ENCODE assay signal across 17 cellular contexts in the genomic region with DNA sequence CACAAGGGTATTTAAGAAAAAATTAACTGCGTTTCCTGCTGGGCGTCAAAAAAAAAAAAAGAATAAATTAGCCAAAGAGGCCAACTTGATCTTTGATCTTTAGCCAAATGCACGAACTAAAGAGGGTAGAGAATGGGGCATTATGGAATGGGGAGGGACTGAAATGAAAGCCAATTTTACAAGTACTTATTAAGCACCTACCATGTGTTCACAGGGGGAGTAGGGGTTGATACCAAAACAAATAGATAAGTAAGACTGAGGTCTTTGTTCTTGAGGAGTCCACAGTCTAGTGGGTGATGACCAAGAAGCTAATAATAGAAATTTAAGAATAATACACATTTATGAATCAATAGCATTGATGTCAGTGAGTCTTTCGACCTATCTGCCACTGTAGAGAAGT. TPM values are rescaled to one million over a fixed set of nuclear protein-coding genes. Genes with fewer than 3 reads are reported as not detected.
DNase-seq lines count a peak whose midpoint lies in the region; ATAC-seq and TF ChIP-seq lines count a peak whose summit lies in the region.
"Had no signal": no experiment of that assay in that cellular context is flagged by ENCODE, and none has a peak within 500 bp of the region (broad histone marks: within the 10 kb centered on the region; RNA-seq: fewer than 3 reads in every experiment).

No MANE protein-coding gene starts in this region.

- H3K9me3 ChIP-seq in PC-3 (ENCODE audit: low read length) = no peaks in the 10 kb centered on the region
- no peaks in the 10 kb centered on the region for H3K9me3 ChIP-seq in muscle layer of duodenum (ENCODE audit: control insufficient read depth in 1 of 2, low read length in 2 of 2)
- H3K9me3 ChIP-seq in PC-9 (ENCODE audit: insufficient read depth, low read depth) = no peaks in the 10 kb centered on the region
- H3K9me3 ChIP-seq: SJCRH30 had no signal

- H3K4me1 ChIP-seq in PC-3 (ENCODE audit: insufficient read depth, low read length) (peaks cover 8% of the 10 kb centered on the region; the same call in 1 of the 2 replicates), muscle layer of duodenum (ENCODE audit: control insufficient read depth in 1 of 2, insufficient read depth in 2 of 2, low read length in 2 of 2) (no peaks in the 10 kb centered on the region), PC-9 (replicated peaks; ENCODE audit: insufficient read depth) (no peaks in the 10 kb centered on the region)
- H3K4me1 ChIP-seq: SJCRH30 had no signal

- H4K20me1 ChIP-seq in PC-3 (ENCODE audit: low read length) (no peaks in the 10 kb centered on the region), PC-9 (ENCODE audit: insufficient read depth) (no peaks in the 10 kb centered on the region)

- no peak for ATAC-seq in PC-3

- no peaks in the 10 kb centered on the region for H3F3A ChIP-seq in PC-3 (ENCODE audit: low read length, unreplicated experiment)
- no peaks in the 10 kb centered on the region for H3F3A ChIP-seq in PC-9 (ENCODE audit: insufficient read depth, low read depth)

- peak overlapping the region; percentile 62 for H3K27ac ChIP-seq in PC-3 (ENCODE audit: low read length)
- peak overlapping the region; percentile 9 for H3K27ac ChIP-seq in muscle layer of duodenum (ENCODE audit: low read length)
- H3K27ac ChIP-seq in substantia nigra (ENCODE audit: low read depth, low read length, poor library complexity, severe bottlenecking) = no peak overlapping the region
- H3K27ac ChIP-seq in PC-9 = no peak overlapping the region
- H3K27ac ChIP-seq: C4-2B, RWPE1, SJCRH30 had no signal

- H3K4me2 ChIP-seq in PC-3 (ENCODE audit: low read length) (peak overlapping the region; percentile 14; the same call in 1 of the 2 replicates), PC-9 (no peak overlapping the region)

- no peak for TF ChIP-seq CTCF in PC-3 (conservative IDR thresholded peaks at IDR 0.05; ENCODE audit: low read depth, low read length)
- TF ChIP-seq CTCF in PC-9 (conservative IDR thresholded peaks at IDR 0.05) = no peak

- H2AFZ ChIP-seq in PC-3 (ENCODE audit: low read length) (0 out of 2 replicates have a peak overlapping the region, but pooled peaks have one; percentile 0), PC-9 (no peak overlapping the region)

- H3K36me3 ChIP-seq in PC-3 (ENCODE audit: low read depth, low read length) = no peaks in the 10 kb centered on the region
- H3K36me3 ChIP-seq in muscle layer of duodenum (ENCODE audit: control insufficient read depth in 1 of 2, insufficient read depth in 2 of 2, low read length in 2 of 2) = no peaks in the 10 kb centered on the region
- H3K36me3 ChIP-seq in PC-9 (ENCODE audit: low read depth) = no peaks in the 10 kb centered on the region
- H3K36me3 ChIP-seq: SJCRH30 had no signal

- intact Hi-C loops in PC-3 (cut with micrococcal nuclease) (no loop called here), PC-9 (cut with micrococcal nuclease; ENCODE audit: unreplicated experiment) (no loop called here)

- no TSS peak for BruUV-seq in PC-3 (replicated peaks; lab: Mats Ljungman, UMichigan)
- BruUV-seq in PC-9 (replicated peaks; lab: Mats Ljungman, UMichigan) = no TSS peak

- H3K27me3 ChIP-seq in PC-3 (ENCODE audit: low read length) (no peaks in the 10 kb centered on the region), muscle layer of duodenum (ENCODE audit: low read depth, low read length) (no peaks in the 10 kb centered on the region), PC-9 (ENCODE audit: insufficient read depth, low read depth) (no peaks in the 10 kb centered on the region)
- H3K27me3 ChIP-seq: SJCRH30 had no signal

- H3K9ac ChIP-seq in PC-3 (ENCODE audit: low read length) = no peak overlapping the region

- H3K79me2 ChIP-seq in PC-3 (ENCODE audit: low read length) (no peaks in the 10 kb centered on the region), PC-9 (ENCODE audit: low read depth) (no peaks in the 10 kb centered on the region)

- CTCF ChIA-PET in PC-3 (lab: Charles Lee) (no interaction called here), PC-9 (lab: Charles Lee) (no interaction called here)

- H3K9me2 ChIP-seq in PC-3 (replicated peaks; ENCODE audit: low read length) (no peaks in the 10 kb centered on the region), PC-9 (ENCODE audit: insufficient read depth) (no peaks in the 10 kb centered on the region; the same call in 1 of the 2 replicates)

- DNase-seq in DMS53 treated with DMSO at 0.1 percent for 48 hours (lab: John Stamatoyannopoulos, UW; ENCODE audit: unreplicated experiment) (peak; percentile 16), NCI-H146 (lab: John Stamatoyannopoulos, UW) (peak; percentile 64), PC-3 (no peak), substantia nigra (lab: John Stamatoyannopoulos, UW) (no peak), GOT3 (lab: John Stamatoyannopoulos, UW) (no peak), PC-9 (no peak), occipital lobe (lab: John Stamatoyannopoulos, UW) (no peak)
- DNase-seq: DMS 273 treated with DMSO at 0.1 percent for 48 hours, KBM-7, NCI-H2171, NCI-H446 treated with DMSO at 0.1 percent for 48 hours had no signal

- no peak overlapping the region for H3K4me3 ChIP-seq in PC-3 (ENCODE audit: low read length)
- no peak overlapping the region for H3K4me3 ChIP-seq in muscle layer of duodenum (ENCODE audit: low read depth in 1 of 2, low read length in 2 of 2)
- no peak overlapping the region for H3K4me3 ChIP-seq in PC-9
- H3K4me3 ChIP-seq: SJCRH30 had no signal

- POLR2A ChIA-PET in PC-3 (lab: Charles Lee; ENCODE audit: unreplicated experiment) (no interaction called here), PC-9 (lab: Charles Lee; ENCODE audit: unreplicated experiment) (interaction anchor here (0.6 kb wide), 1 partner anchor 56 kb away, joined by 3 read pairs; no protein-coding TSS in a partner anchor)

RNA-seq across cellular contexts. Expression of gene MUC13, which starts 17.9 kb away (rescaled TPM):
- total RNA-seq in PC-3 (2014; rRNA removed) (0.04 TPM in 1 of 2 replicates, not detected in the other), PC-9 (2021) (not detected in 2 replicates), occipital lobe (not detected)
- total RNA-seq: A673, OCI-LY7, SJCRH30 had no signal

Comparison
In these comparisons a context has a peak if more than half of its experiments do, and no peak if none do; other contexts are left out.
1. DNase-seq: peak in DMS53 treated with DMSO at 0.1 percent for 48 hours (single experiment) and NCI-H146 (single experiment); none in PC-3 (single experiment), substantia nigra (0 of 49), GOT3 (single experiment), PC-9 (0 of 2) and occipital lobe (single experiment).
2. H3K27ac ChIP-seq: peak in PC-3 (single experiment) and muscle layer of duodenum (single experiment); none in substantia nigra (single experiment) and PC-9 (single experiment).